30 cellular contexts compared by ENCODE assay signal in the genomic region with DNA sequence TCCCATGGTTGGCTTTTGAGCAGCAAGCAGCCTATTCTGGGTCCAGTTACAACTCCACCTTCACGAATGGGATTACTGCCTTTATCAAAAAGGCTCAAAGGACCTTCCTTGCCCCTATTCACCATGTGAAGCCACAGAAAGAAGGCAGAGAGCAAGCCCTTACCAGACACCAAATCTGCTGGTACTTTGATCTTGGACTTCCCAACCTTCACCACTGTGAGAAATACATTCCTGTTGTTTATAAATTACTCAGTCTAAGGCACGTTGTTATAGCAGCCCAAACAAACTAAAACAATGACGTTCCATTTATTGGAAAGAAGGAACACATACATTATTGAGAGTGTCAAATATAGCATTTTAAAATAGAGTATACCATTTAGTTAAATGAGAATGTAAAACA.
"Had no signal": no experiment of that assay in that cellular context is flagged by ENCODE, and none has a peak within 500 bp of the region (broad histone marks: within the 10 kb centered on the region; RNA-seq: fewer than 3 reads in every experiment).

No MANE protein-coding gene starts in this region.

- H3K4me3 ChIP-seq: adrenal gland, PC-9 had no signal

- H3K4me1 ChIP-seq: adrenal gland had no signal

- H3K36me3 ChIP-seq: adrenal gland had no signal

- H3K27ac ChIP-seq: adrenal gland, PC-9 had no signal

- ATAC-seq: activated naive CD4-positive, alpha-beta T cell treated with anti-CD3 and anti-CD28 coated beads, Interleukin-2, amount 50 U/mL, for 72 hours; activated T-cell treated with anti-CD3 and anti-CD28 coated beads, Interleukin-2, amount 50 U/mL, for 4 hours; WTC11 had no signal

- H3K9me3 ChIP-seq: adrenal gland had no signal

- DNase-seq: activated CD4-positive, alpha-beta memory T cell treated with anti-CD3 and anti-CD28 coated beads for 36 hours; activated CD4-positive, alpha-beta T cell treated with anti-CD3 and anti-CD28 coated beads for 4 hours; activated CD4-positive, alpha-beta T cell treated with anti-CD3 and anti-CD28 coated beads, Interleukin-2, amount 50 U/mL, for 1 hour; activated CD4-positive, CD25-positive, alpha-beta regulatory T cell treated with anti-CD3 and anti-CD28 coated beads, Interleukin-2, amount 50 U/mL, for 72 hours; activated CD8-positive, alpha-beta memory T cell treated with anti-CD3 and anti-CD28 coated beads, Interleukin-2, amount 50 U/mL, for 4 hours; activated gamma-delta T cell treated with Interleukin-2 at 50 U/mL for 16 hours; activated naive CD4-positive, alpha-beta T cell treated with anti-CD3 and anti-CD28 coated beads for 36 hours; activated T-cell treated with anti-CD3 and anti-CD28 coated beads for 4 hours; activated T-cell treated with anti-CD3 and anti-CD28 coated beads, Interleukin-2, amount 50 U/mL, for 4 hours; anterior cingulate cortex; caudate nucleus; cerebellar nuclear complex; Kasumi-1; MM.1S; MV-4-11; NCI-H1092; NCI-H1436 treated with DMSO at 0.1 percent for 48 hours; NCI-H1694 treated with DMSO at 0.1 percent for 48 hours; NCI-H2029 treated with DMSO at 0.1 percent for 48 hours; NCI-H2107; NCI-H2171; NCI-H510A; NCI-H526; NCI-H748 treated with DMSO at 0.1 percent for 48 hours; NK-92 treated with Interleukin-12 subunit alpha and Interleukin-12 subunit beta, amount 100 ng/mL, for 24 hours; PC-9; Right ventricle myocardium superior had no signal

- H3K27me3 ChIP-seq: adrenal gland had no signal
